Comparison of ENCODE assay signal across 12 cellular contexts in the genomic region with DNA sequence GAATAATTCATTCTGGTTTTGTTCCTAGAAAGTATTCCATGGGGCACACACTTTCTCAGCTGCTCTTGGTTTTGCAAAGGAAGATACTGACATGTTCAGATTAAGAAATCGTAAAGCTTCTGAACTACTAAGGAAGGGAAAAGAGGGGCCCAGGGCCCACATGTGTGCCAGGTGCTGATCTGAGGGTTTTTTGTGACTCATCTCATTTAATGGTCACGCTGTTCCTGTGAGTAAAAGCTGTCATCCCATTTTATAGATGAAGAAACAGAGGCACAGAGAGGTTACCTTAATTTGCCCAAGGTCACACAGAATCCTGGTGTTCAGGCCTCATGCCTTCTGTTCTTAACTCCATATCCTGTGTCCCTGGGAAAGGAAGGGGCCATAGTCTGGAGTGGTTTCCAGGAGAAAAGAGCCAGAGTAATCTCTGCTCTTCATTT.
DNase-seq lines count a peak whose midpoint lies in the region; ATAC-seq lines count a peak whose summit lies in the region.
"Had no signal": no experiment of that assay in that cellular context is flagged by ENCODE, and none has a peak within 500 bp of the region (broad histone marks: within the 10 kb centered on the region; RNA-seq: fewer than 3 reads in every experiment).

No MANE protein-coding gene starts in this region.

- H4K8ac ChIP-seq in trophoblast cell (ENCODE audit: low read depth, low read length), result no peak overlapping the region

- no peak overlapping the region for H2AFZ ChIP-seq in trophoblast cell (ENCODE audit: insufficient read depth, low read length, poor library complexity)

- no peak overlapping the region for H3K4me3 ChIP-seq in trophoblast cell (ENCODE audit: low read depth, low read length)
- H3K4me3 ChIP-seq: transverse colon had no signal

- WGBS in trophoblast cell (ENCODE audit: extremely low coverage, insufficient coverage, insufficient read length), result no CpG with 5 or more reads among the region's 2 CpGs

- H3K4ac ChIP-seq in trophoblast cell (ENCODE audit: low read depth, low read length), result no peak overlapping the region

- H3K27ac ChIP-seq in caudate nucleus (ENCODE audit: low read depth, low read length), result peak overlapping the region; percentile 24
- peak overlapping the region; percentile 80 for H3K27ac ChIP-seq in trophoblast cell (ENCODE audit: low read depth, low read length)
- H3K27ac ChIP-seq: transverse colon had no signal

- ATAC-seq in GM19395 (IDR thresholded peaks at IDR 0.05; ENCODE audit: unreplicated experiment) (peak; percentile 40), HG03432 (IDR thresholded peaks at IDR 0.05; ENCODE audit: unreplicated experiment) (peak; percentile 32), GM21786 (IDR thresholded peaks at IDR 0.05; ENCODE audit: unreplicated experiment) (no peak), left colon (no peak)

- no peaks in the 10 kb centered on the region for H3K9me3 ChIP-seq in trophoblast cell (ENCODE audit: insufficient read depth, low read depth, low read length)
- H3K9me3 ChIP-seq: transverse colon had no signal

- no peak overlapping the region for H3K4me2 ChIP-seq in trophoblast cell (ENCODE audit: low read length)

- intact Hi-C loops in left colon (cut with DNase I, micrococcal nuclease), result no loop called here

- H3K4me1 ChIP-seq in trophoblast cell (ENCODE audit: control insufficient read depth in 1 of 2, insufficient read depth in 2 of 2, low read length in 2 of 2), result peaks cover 14 to 16% of the 10 kb centered on the region in 2 experiments

- no peak overlapping the region for H3K18ac ChIP-seq in trophoblast cell (ENCODE audit: low read length)

- H4K91ac ChIP-seq in trophoblast cell (ENCODE audit: low read depth, low read length), result peak overlapping the region; percentile 19

- H2BK5ac ChIP-seq in trophoblast cell (ENCODE audit: low read depth, low read length, poor library complexity), result peak overlapping the region; percentile 12

- DNase-seq in caudate nucleus (lab: John Stamatoyannopoulos, UW), result no peak
- DNase-seq in trophoblast cell, result no peak
- DNase-seq in NCI-H2029 (lab: John Stamatoyannopoulos, UW), result no peak
- no peak for DNase-seq in left colon
- no peak for DNase-seq in activated CD4-positive, alpha-beta T cell treated with anti-CD3 and anti-CD28 coated beads for 4 hours
- DNase-seq: head of caudate nucleus, NCI-H1417 treated with DMSO at 0.1 percent for 48 hours, Right ventricle myocardium superior had no signal

- no peak overlapping the region for H3K9ac ChIP-seq in trophoblast cell (ENCODE audit: low read length)

- no peaks in the 10 kb centered on the region for H3K79me1 ChIP-seq in trophoblast cell (ENCODE audit: low read length)

- H4K12ac ChIP-seq in trophoblast cell (ENCODE audit: low read depth, low read length), result no peak overlapping the region

- no peak overlapping the region for H2AK5ac ChIP-seq in trophoblast cell (ENCODE audit: low read length)

- H2BK12ac ChIP-seq in trophoblast cell (ENCODE audit: low read length), result no peak overlapping the region

- H3K27me3 ChIP-seq in trophoblast cell (ENCODE audit: insufficient read depth, low read length), result no peaks in the 10 kb centered on the region
- H3K27me3 ChIP-seq: transverse colon had no signal

- peaks cover 2% of the 10 kb centered on the region for H3K79me2 ChIP-seq in trophoblast cell (ENCODE audit: control insufficient read depth, insufficient read depth, low read length, poor library complexity)

- no peak overlapping the region for H3K14ac ChIP-seq in trophoblast cell (ENCODE audit: low read length)

- H3K36me3 ChIP-seq in trophoblast cell (ENCODE audit: control insufficient read depth in 1 of 2, insufficient read depth in 2 of 2, low read length in 2 of 2), result no peaks in the 10 kb centered on the region
- H3K36me3 ChIP-seq: transverse colon had no signal

- H2BK120ac ChIP-seq in trophoblast cell (ENCODE audit: insufficient read depth, low read length, poor library complexity), result no peak overlapping the region

- H3K23ac ChIP-seq in trophoblast cell (ENCODE audit: low read length), result no peak overlapping the region

Comparison
In these comparisons a context has a peak if more than half of its experiments do, and no peak if none do; other contexts are left out.
1. ATAC-seq: peak in GM19395 (single experiment) and HG03432 (single experiment); none in GM21786 (single experiment) and left colon (single experiment).